ENCODE assay signal across 8 cellular contexts in genomic region chr5:62412549-62413329, GRCh38. TPM values are rescaled to one million over a fixed set of nuclear protein-coding genes. Genes with fewer than 3 reads are reported as not detected.
DNase-seq lines count a peak whose midpoint lies in the region; ATAC-seq and TF ChIP-seq lines count a peak whose summit lies in the region.

Gene IPO11, plus strand, starts transcription at chr5:62412763. Its CDS starts 24,517 bp downstream, at chr5:62437280.

- TF ChIP-seq CTCF in VCaP (conservative IDR thresholded peaks at IDR 0.05) (no peak), breast epithelium (IDR thresholded peaks at IDR 0.05) (peak in 1 of 3 donors; percentile 10)

- TF ChIP-seq POLR2A in breast epithelium (IDR thresholded peaks at IDR 0.05) = peak; percentile 56

- H3K36me3 ChIP-seq in ACC112 (ENCODE audit: insufficient read depth, low read length) (no peaks in the 10 kb centered on the region), breast epithelium (no peaks in the 10 kb centered on the region), iPS-18a (ENCODE audit: control insufficient read depth, low read depth, low read length) (no peaks in the 10 kb centered on the region), skeletal muscle satellite cell (ENCODE audit: insufficient read depth, low read length) (no peaks in the 10 kb centered on the region)

- ATAC-seq in GM18870 (IDR thresholded peaks at IDR 0.05; ENCODE audit: unreplicated experiment) = peak; percentile 96
- ATAC-seq in HG03135 (IDR thresholded peaks at IDR 0.05; ENCODE audit: unreplicated experiment) = peak; percentile 94

- H3K27ac ChIP-seq in ACC112 (ENCODE audit: low read depth, low read length) (peak within 1 kb of the TSS; percentile 66), VCaP (peak within 1 kb of the TSS; percentile 98), breast epithelium (peak within 1 kb of the TSS; percentile 82 to 88), iPS-18a (ENCODE audit: low read length) (peak within 1 kb of the TSS; percentile 74)

- peak within 1 kb of the TSS; percentile 83 for H3K4me3 ChIP-seq in ACC112 (ENCODE audit: low read depth, low read length)
- H3K4me3 ChIP-seq in breast epithelium = peak within 1 kb of the TSS; percentile 83 to 99 (median 98)
- H3K4me3 ChIP-seq in iPS-18a (ENCODE audit: low read length) = peak within 1 kb of the TSS; percentile 91
- H3K4me3 ChIP-seq in skeletal muscle satellite cell (ENCODE audit: low read length) = peak within 1 kb of the TSS; percentile 88

- H3K79me2 ChIP-seq in ACC112 (ENCODE audit: control insufficient read depth, insufficient read depth, low read length, unreplicated experiment) = peaks cover 41% of the 10 kb centered on the region

- H2AFZ ChIP-seq in ACC112 (ENCODE audit: low read length, unreplicated experiment) = peak within 1 kb of the TSS; percentile 68

- intact Hi-C loops in breast epithelium (cut with DNase I; ENCODE audit: low total_unique reads) = no loop called here

- H3K4me1 ChIP-seq in ACC112 (ENCODE audit: control insufficient read depth, insufficient read depth, low read length, unreplicated experiment) (peaks cover 9% of the 10 kb centered on the region), breast epithelium (peaks cover 0 to 10% of the 10 kb centered on the region in 2 donors), iPS-18a (ENCODE audit: control insufficient read depth, low read depth, low read length) (no peaks in the 10 kb centered on the region), skeletal muscle satellite cell (ENCODE audit: control insufficient read depth, insufficient read depth, low read length) (peaks cover 5% of the 10 kb centered on the region)

- H3K4me2 ChIP-seq in skeletal muscle satellite cell (ENCODE audit: low read length) = peak within 1 kb of the TSS; percentile 94

- H3K27me3 ChIP-seq in ACC112 (ENCODE audit: insufficient read depth, low read length) = no peaks in the 10 kb centered on the region
- no peaks in the 10 kb centered on the region for H3K27me3 ChIP-seq in breast epithelium
- no peaks in the 10 kb centered on the region for H3K27me3 ChIP-seq in iPS-18a (ENCODE audit: control insufficient read depth, insufficient read depth, low read length)
- H3K27me3 ChIP-seq in skeletal muscle satellite cell (ENCODE audit: control insufficient read depth, insufficient read depth, low read length) = no peaks in the 10 kb centered on the region

- H3K9me3 ChIP-seq in breast epithelium (no peaks in the 10 kb centered on the region), iPS-18a (ENCODE audit: control insufficient read depth, low read depth, low read length) (no peaks in the 10 kb centered on the region), skeletal muscle satellite cell (replicated peaks; ENCODE audit: low read length) (no peaks in the 10 kb centered on the region)

- DNase-seq in NCI-H2196 treated with DMSO at 0.1 percent for 48 hours (lab: John Stamatoyannopoulos, UW; ENCODE audit: unreplicated experiment) (peak; percentile 87), breast epithelium (ENCODE audit: low spot score in 2 of 2) (peak; percentile 98)

- H3K9ac ChIP-seq in iPS-18a (ENCODE audit: low read length) (peak within 1 kb of the TSS; percentile 91), skeletal muscle satellite cell (ENCODE audit: low read depth, low read length) (peak within 1 kb of the TSS; percentile 90)

RNA-seq across cellular contexts. Expression of gene IPO11, which starts in this region (rescaled TPM):
- total RNA-seq in breast epithelium = 10 to 100 TPM; 31.5 to 34.7 (median 33.1) TPM
- total RNA-seq in skeletal muscle satellite cell (2012; rRNA removed) = 25.9 and 27.3 TPM in 2 replicates

Comparison
In these comparisons a context has a peak if more than half of its experiments do, and no peak if none do; other contexts are left out.
1. Peak in every context shown above with its lines: DNase-seq, ATAC-seq, H3K4me3 ChIP-seq and H3K27ac ChIP-seq.